In genomic region chr6:24752917-24753486, GRCh38 we compare ENCODE assay signal across 20 cellular contexts. TPM values are rescaled to one million over a fixed set of nuclear protein-coding genes. Genes with fewer than 3 reads are reported as not detected.
A peak's percentile ranks its signal among the peaks of the same experiment; 100 is the strongest.
DNase-seq lines count a peak whose midpoint lies in the region; ATAC-seq and TF ChIP-seq lines count a peak whose summit lies in the region.
"Had no signal": no experiment of that assay in that cellular context is flagged by ENCODE, and none has a peak within 500 bp of the region (broad histone marks: within the 10 kb centered on the region; RNA-seq: fewer than 3 reads in every experiment).

No MANE protein-coding gene starts in this region.

- H3K27me3 ChIP-seq in IMR-90 (ENCODE audit: control insufficient read depth, insufficient read depth, low read length) (no peaks in the 10 kb centered on the region), MM.1S (replicated peaks; ENCODE audit: insufficient read depth, low read length) (no peaks in the 10 kb centered on the region)

- H4K91ac ChIP-seq in IMR-90 (ENCODE audit: insufficient read depth, low read depth, low read length), result no peak overlapping the region

- H2BK15ac ChIP-seq in IMR-90 (ENCODE audit: low read depth, low read length), result no peak overlapping the region

- H4K20me1 ChIP-seq in IMR-90 (ENCODE audit: insufficient read depth, low read length), result no peaks in the 10 kb centered on the region
- no peaks in the 10 kb centered on the region for H4K20me1 ChIP-seq in MM.1S (ENCODE audit: insufficient read depth, low read length)

- H4K8ac ChIP-seq in IMR-90 (ENCODE audit: low read depth in 2 of 2, low read length in 2 of 2), result no peak overlapping the region

- no peak for TF ChIP-seq CTCF in IMR-90 (conservative IDR thresholded peaks at IDR 0.05; ENCODE audit: low read depth, low read length)
- TF ChIP-seq CTCF in fibroblast of villous mesenchyme (IDR thresholded peaks at IDR 0.05; ENCODE audit: insufficient read depth, low read depth, low read length), result no peak
- TF ChIP-seq CTCF in MM.1S (IDR thresholded peaks at IDR 0.05; ENCODE audit: low read length), result no peak

- H3K79me2 ChIP-seq in MM.1S (ENCODE audit: low read length), result no peaks in the 10 kb centered on the region

- no CpG with 5 or more reads among the region's 1 CpG for WGBS in IMR-90 (ENCODE audit: extremely low coverage in 2 of 2, insufficient read length in 1 of 2), 2 experiments

- no peak overlapping the region for H3K18ac ChIP-seq in IMR-90 (ENCODE audit: low read depth, low read length)

- H3K9ac ChIP-seq in IMR-90 (ENCODE audit: low read depth, low read length) (no peak overlapping the region), MM.1S (ENCODE audit: low read length) (no peak overlapping the region)

- CTCF ChIA-PET in IMR-90 (lab: Yijun Ruan, JAX), result no interaction called here

- H3K27ac ChIP-seq in IMR-90 (ENCODE audit: insufficient read depth, low read length) (no peak overlapping the region), MM.1S (ENCODE audit: low read length) (no peak overlapping the region)

- no peak for TF ChIP-seq RAD21 in IMR-90 (IDR thresholded peaks at IDR 0.05; ENCODE audit: low read length)

- no peak overlapping the region for H2BK5ac ChIP-seq in IMR-90 (ENCODE audit: low read depth, low read length, poor library complexity, severe bottlenecking)

- dilution Hi-C loops in IMR-90 (cut with HindIII; ENCODE audit: low sequenced_read_pairs, unreplicated experiment), result no loop called here

- H3K36me3 ChIP-seq in IMR-90 (ENCODE audit: control insufficient read depth, insufficient read depth, low read length), result no peaks in the 10 kb centered on the region
- no peaks in the 10 kb centered on the region for H3K36me3 ChIP-seq in MM.1S (replicated peaks; ENCODE audit: insufficient read depth, low read length)

- no peaks in the 10 kb centered on the region for H3K9me3 ChIP-seq in IMR-90 (ENCODE audit: control insufficient read depth, insufficient read depth, low read length)
- no peaks in the 10 kb centered on the region for H3K9me3 ChIP-seq in MM.1S (replicated peaks; ENCODE audit: insufficient read depth, low read length)

- H2BK120ac ChIP-seq in IMR-90 (ENCODE audit: low read depth, low read length), result no peak overlapping the region

- H3K56ac ChIP-seq in IMR-90 (ENCODE audit: extremely low read depth, insufficient read depth, low read length), result no peak overlapping the region

- no peak for ATAC-seq in IMR-90 (ENCODE audit: low read depth)
- ATAC-seq in HG02852 (IDR thresholded peaks at IDR 0.05; ENCODE audit: unreplicated experiment), result no peak
- ATAC-seq: GM12878 had no signal

- no peaks in the 10 kb centered on the region for H3F3A ChIP-seq in MM.1S (ENCODE audit: insufficient read depth, low read length)

- H3K23ac ChIP-seq in IMR-90 (ENCODE audit: low read depth, low read length), result no peak overlapping the region

- H3K4me2 ChIP-seq in IMR-90 (ENCODE audit: low read depth, low read length) (no peak overlapping the region), MM.1S (ENCODE audit: low read depth, low read length) (no peak overlapping the region)

- H4K5ac ChIP-seq in IMR-90 (ENCODE audit: low read depth, low read length), result no peak overlapping the region

- H3K4ac ChIP-seq in IMR-90 (ENCODE audit: low read depth, low read length), result no peak overlapping the region

- no peaks in the 10 kb centered on the region for H3K9me1 ChIP-seq in IMR-90 (ENCODE audit: insufficient read depth, low read length)

- no TSS peak for BruUV-seq in IMR-90 (replicated peaks; lab: Mats Ljungman, UMichigan)

- no peak for TF ChIP-seq POLR2A in IMR-90 (IDR thresholded peaks at IDR 0.05; ENCODE audit: low read depth, low read length)

- H3K9me2 ChIP-seq in MM.1S (replicated peaks; ENCODE audit: insufficient read depth, low read length), result no peaks in the 10 kb centered on the region

- H2AK5ac ChIP-seq in IMR-90 (ENCODE audit: low read depth, low read length), result no peak overlapping the region

- H3K4me1 ChIP-seq in IMR-90 (ENCODE audit: control insufficient read depth, insufficient read depth, low read length) (no peaks in the 10 kb centered on the region), MM.1S (ENCODE audit: low read length) (no peaks in the 10 kb centered on the region)

- intact Hi-C loops in IMR-90 (cut with micrococcal nuclease), result no loop called here

- H3K14ac ChIP-seq in IMR-90 (replicated peaks; ENCODE audit: low read depth, low read length), result no peak overlapping the region

- POLR2A ChIA-PET in IMR-90 (lab: Charles Lee; ENCODE audit: unreplicated experiment), result no interaction called here

- in situ Hi-C loops in IMR-90 (cut with MboI; ENCODE audit: low sequenced_read_pairs), result no loop called here

- H2AK9ac ChIP-seq in IMR-90 (replicated peaks; ENCODE audit: low read depth, low read length, poor library complexity), result no peak overlapping the region

- no peak overlapping the region for H2BK20ac ChIP-seq in IMR-90 (ENCODE audit: low read depth, low read length)

- no peak overlapping the region for H3K4me3 ChIP-seq in IMR-90 (ENCODE audit: insufficient read depth, low read depth, low read length)
- no peak overlapping the region for H3K4me3 ChIP-seq in fibroblast of villous mesenchyme (ENCODE audit: low read depth, low read length)
- no peak overlapping the region for H3K4me3 ChIP-seq in MM.1S (ENCODE audit: low read length)
- H3K4me3 ChIP-seq: GM12878 had no signal

- H2AFZ ChIP-seq in IMR-90 (replicated peaks; ENCODE audit: low read length, poor library complexity) (peak overlapping the region; percentile 43), MM.1S (ENCODE audit: low read length) (no peak overlapping the region)

- DNase-seq in IMR-90, result no peak
- DNase-seq in amniotic epithelial cell (ENCODE audit: low read depth), result peak; percentile 45
- DNase-seq in fibroblast of villous mesenchyme (ENCODE audit: low read depth), result peak; percentile 35
- no peak for DNase-seq in MM.1S
- DNase-seq in DMS79 treated with DMSO at 0.1 percent for 48 hours (lab: John Stamatoyannopoulos, UW), result no peak
- no peak for DNase-seq in activated gamma-delta T cell (lab: John Stamatoyannopoulos, UW)
- DNase-seq: CD4-positive, alpha-beta T cell; GDM1; HFFc6; Karpas-422; NCI-H1105 treated with DMSO at 0.1 percent for 48 hours; NCI-H1694 treated with DMSO at 0.1 percent for 48 hours; NCI-H2107; NCI-H2227 treated with DMSO at 0.1 percent for 48 hours; NCI-H524 treated with DMSO at 0.1 percent for 48 hours; SIG-M5 had no signal

- H3K79me1 ChIP-seq in IMR-90 (ENCODE audit: low read depth in 1 of 2, low read length in 2 of 2), result no peaks in the 10 kb centered on the region

TF ChIP-seq in IMR-90, 13 proteins besides CTCF, POLR2A, EP300 and RAD21:
- TF ChIP-seq CEBPB (IDR thresholded peaks at IDR 0.05; ENCODE audit: low read depth, low read length) (peak; percentile 76), RFX5 (IDR thresholded peaks at IDR 0.05; ENCODE audit: low read depth, low read length) (no peak), BHLHE40 (IDR thresholded peaks at IDR 0.05; ENCODE audit: low read depth, low read length) (no peak), ELK1 (IDR thresholded peaks at IDR 0.05; ENCODE audit: borderline replicate concordance, low read depth, low read length) (no peak), CHD1 (IDR thresholded peaks at IDR 0.05; ENCODE audit: low read depth, low read length) (no peak), FOS (IDR thresholded peaks at IDR 0.05; ENCODE audit: low read depth, low read length) (no peak)

RNA-seq across cellular contexts. Expression of gene GMNN, which starts 21.7 kb away (rescaled TPM):
- 19.7 and 33.1 TPM in 2 replicates for total RNA-seq in IMR-90 (2012; rRNA removed)
- 21.1 and 22.2 TPM in 2 replicates for polyA plus RNA-seq in IMR-90 (2012; rRNA removed)
- 9.6 and 10.8 TPM in 2 replicates for polyA plus RNA-seq in IMR-90 (2012; cell fraction: cytosol; rRNA removed)
- polyA plus RNA-seq in IMR-90 (2012; cell fraction: nucleus; rRNA removed; ENCODE audit: low replicate concordance), result 7.2 and 11.2 TPM in 2 replicates
- 23.5 and 24.2 TPM in 2 replicates for total RNA-seq in fibroblast of villous mesenchyme

RNA-seq across cellular contexts. Expression of gene C6orf62, which starts 34.0 kb away (rescaled TPM):
- 50.7 and 65.3 TPM in 2 replicates for total RNA-seq in IMR-90 (2012; rRNA removed)
- 37.4 and 47.5 TPM in 2 replicates for polyA plus RNA-seq in IMR-90 (2012; rRNA removed)
- polyA plus RNA-seq in IMR-90 (2012; cell fraction: cytosol; rRNA removed), result 13.9 and 19.9 TPM in 2 replicates
- 15.9 and 35.5 TPM in 2 replicates for polyA plus RNA-seq in IMR-90 (2012; cell fraction: nucleus; rRNA removed; ENCODE audit: low replicate concordance)
- total RNA-seq in fibroblast of villous mesenchyme, result 148 and 187 TPM in 2 replicates

RNA-seq across cellular contexts. Expression of gene ARMH2, which starts 45.7 kb away (rescaled TPM):
- total RNA-seq in IMR-90 (2012; rRNA removed) (not detected in 2 replicates), fibroblast of villous mesenchyme (not detected in 2 replicates)
- not detected in 2 replicates for polyA plus RNA-seq in IMR-90 (2012; rRNA removed)
- not detected in 2 replicates for polyA plus RNA-seq in IMR-90 (2012; cell fraction: cytosol; rRNA removed)
- not detected in 2 replicates for polyA plus RNA-seq in IMR-90 (2012; cell fraction: nucleus; rRNA removed; ENCODE audit: low replicate concordance)
- total RNA-seq: CD4-positive, alpha-beta T cell; GM12878; H4; HFFc6 had no signal
- polyA plus RNA-seq: AG04450 had no signal

Comparison
In these comparisons a context has a peak if more than half of its experiments do, and no peak if none do; other contexts are left out.
1. DNase-seq: peak in amniotic epithelial cell (single experiment) and fibroblast of villous mesenchyme (single experiment); none in IMR-90 (single experiment), MM.1S (single experiment), DMS79 treated with DMSO at 0.1 percent for 48 hours (single experiment) and activated gamma-delta T cell (single experiment).